8 cellular contexts compared by ENCODE assay signal in the genomic region with DNA sequence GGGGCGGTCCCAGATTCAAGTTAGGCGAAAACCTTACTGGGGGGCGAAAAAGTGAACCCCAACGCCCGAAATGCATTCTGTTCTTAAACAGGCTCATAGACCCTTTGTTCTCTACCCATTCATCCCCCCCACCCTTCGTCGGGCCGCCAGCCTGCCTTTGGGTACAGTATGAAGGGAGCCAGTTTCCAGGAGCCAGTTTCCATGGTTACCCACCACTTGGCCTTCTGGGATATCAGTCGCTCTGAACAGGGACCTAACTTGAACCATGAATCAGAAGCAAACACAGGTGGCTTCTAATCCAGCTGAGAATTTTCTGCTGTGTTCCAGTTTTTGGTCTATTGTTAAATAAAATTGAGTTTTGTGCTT. TPM values are rescaled to one million over a fixed set of nuclear protein-coding genes. Genes with fewer than 3 reads are reported as not detected.
DNase-seq lines count a peak whose midpoint lies in the region; ATAC-seq and TF ChIP-seq lines count a peak whose summit lies in the region.

No MANE protein-coding gene starts in this region.

- H4K20me1 ChIP-seq in OCI-LY1 (ENCODE audit: insufficient read depth, low read length): no peaks in the 10 kb centered on the region

- 0 to 1% methylated on average over 9 of the region's 9 CpGs for WGBS in esophagus, 2 donors

- no peaks in the 10 kb centered on the region for H3K9me2 ChIP-seq in OCI-LY1 (ENCODE audit: low read depth, low read length)

- peak; percentile 83 for DNase-seq in AG08395 (ENCODE audit: low spot score)
- DNase-seq in HS-5 (ENCODE audit: low read depth): peak; percentile 60
- peak; percentile 60 for DNase-seq in activated T-cell treated with anti-CD3 and anti-CD28 coated beads, Interleukin-2, amount 50 U/mL, for 1 hour
- DNase-seq in stimulated activated CD8-positive, alpha-beta memory T cell treated with anti-CD3 and anti-CD28 coated beads, Interleukin-7, amount 100 ng/mL, for 4 hours (ENCODE audit: low read depth in 2 of 2): peak; percentile 12 to 35

- H3K4me1 ChIP-seq in OCI-LY1 (ENCODE audit: insufficient read depth, low read length, severe bottlenecking) (peaks cover 11% of the 10 kb centered on the region), esophagus (ENCODE audit: control insufficient read depth in 2 of 2, insufficient read depth in 2 of 2, low read length in 1 of 2) (no peaks in the 10 kb centered on the region), mucosa of stomach (ENCODE audit: control insufficient read depth, insufficient read depth, low read length) (peaks cover 9% of the 10 kb centered on the region)

- H3K9ac ChIP-seq in OCI-LY1 (ENCODE audit: low read length) (peak overlapping the region; percentile 79), mucosa of stomach (ENCODE audit: low read length) (peak overlapping the region; percentile 97)

- peaks cover 5% of the 10 kb centered on the region; the same call in 1 of the 2 replicates for H3K9me3 ChIP-seq in OCI-LY1 (ENCODE audit: low read length)
- no peaks in the 10 kb centered on the region for H3K9me3 ChIP-seq in esophagus (ENCODE audit: control insufficient read depth in 2 of 2, insufficient read depth in 1 of 2, low read depth in 1 of 2, low read length in 1 of 2)
- H3K9me3 ChIP-seq in mucosa of stomach (ENCODE audit: control insufficient read depth, low read length): no peaks in the 10 kb centered on the region

- H2AFZ ChIP-seq in OCI-LY1 (ENCODE audit: low read length): no peak overlapping the region

- peaks cover 5% of the 10 kb centered on the region for H3K36me3 ChIP-seq in OCI-LY1 (ENCODE audit: insufficient read depth, low read length)
- no peaks in the 10 kb centered on the region for H3K36me3 ChIP-seq in esophagus (ENCODE audit: control insufficient read depth in 2 of 2, insufficient read depth in 2 of 2, low read length in 1 of 2)
- no peaks in the 10 kb centered on the region for H3K36me3 ChIP-seq in mucosa of stomach (ENCODE audit: control insufficient read depth, insufficient read depth, low read length)

- H3K27me3 ChIP-seq in OCI-LY1 (ENCODE audit: insufficient read depth, low read length): no peaks in the 10 kb centered on the region
- H3K27me3 ChIP-seq in esophagus (ENCODE audit: control insufficient read depth in 1 of 2, insufficient read depth in 2 of 2, low read length in 2 of 2): no peaks in the 10 kb centered on the region
- no peaks in the 10 kb centered on the region for H3K27me3 ChIP-seq in mucosa of stomach (ENCODE audit: control insufficient read depth, insufficient read depth, low read length)

- no peaks in the 10 kb centered on the region for H3F3A ChIP-seq in OCI-LY1 (ENCODE audit: insufficient read depth, low read length)

- H3K27ac ChIP-seq in OCI-LY1 (ENCODE audit: low read depth, low read length, poor library complexity, severe bottlenecking) (no peak overlapping the region), esophagus (ENCODE audit: low read depth in 2 of 2, low read length in 1 of 2) (peak overlapping the region; percentile 66 to 89)

- H3K4me3 ChIP-seq in OCI-LY1 (ENCODE audit: low read depth, low read length, poor library complexity, severe bottlenecking) (peak overlapping the region; percentile 91), esophagus (ENCODE audit: low read depth in 1 of 2, low read length in 2 of 2) (peak overlapping the region; percentile 83 to 96), mucosa of stomach (ENCODE audit: low read length) (peak overlapping the region; percentile 99)

- TF ChIP-seq CTCF in OCI-LY1 (IDR thresholded peaks at IDR 0.05; ENCODE audit: low read length): no peak

- no peaks in the 10 kb centered on the region for H3K79me2 ChIP-seq in OCI-LY1 (ENCODE audit: insufficient read depth, low read length)

- peak overlapping the region; percentile 67 for H3K4me2 ChIP-seq in OCI-LY1 (ENCODE audit: low read length)

- peak; percentile 39 for ATAC-seq in GM19025 (IDR thresholded peaks at IDR 0.05; ENCODE audit: low read depth, unreplicated experiment)

RNA-seq across cellular contexts. Expression of gene DHX40, which starts 0.5 kb away (rescaled TPM):
- polyA plus RNA-seq in esophagus: 10 to 100 TPM in 1 of 2 donors, 1 to 10 TPM in 1; 6.6 to 11.7 TPM

RNA-seq across cellular contexts. Expression of gene CLTC, which starts 53.8 kb away (rescaled TPM):
- polyA plus RNA-seq in esophagus: 10 to 100 TPM; 49.5 to 69.7 TPM

Comparison
In these comparisons a context has a peak if more than half of its experiments do, and no peak if none do; other contexts are left out.
1. DNase-seq: peak in every context shown above with its lines; median percentile 83 in AG08395; 60 in HS-5; 60 in activated T-cell treated with anti-CD3 and anti-CD28 coated beads, Interleukin-2, amount 50 U/mL, for 1 hour; 24 in stimulated activated CD8-positive, alpha-beta memory T cell treated with anti-CD3 and anti-CD28 coated beads, Interleukin-7, amount 100 ng/mL, for 4 hours.